Comparison of ENCODE assay signal across 10 cellular contexts in genomic region chr5:91151947-91152346, GRCh38.
DNase-seq lines count a peak whose midpoint lies in the region; ATAC-seq and TF ChIP-seq lines count a peak whose summit lies in the region.
"Had no signal": no experiment of that assay in that cellular context is flagged by ENCODE, and none has a peak within 500 bp of the region (broad histone marks: within the 10 kb centered on the region; RNA-seq: fewer than 3 reads in every experiment).

No MANE protein-coding gene starts in this region.

- no peaks in the 10 kb centered on the region for H3K27me3 ChIP-seq in right atrium auricular region

- no peaks in the 10 kb centered on the region for H3K9me3 Mint-ChIP-seq in MCF 10A (ENCODE audit: unreplicated experiment)
- H3K9me3 Mint-ChIP-seq: immature natural killer cell had no signal

- no TSS peak for BruUV-seq in MCF 10A (replicated peaks; lab: Mats Ljungman, UMichigan)

- H3K4me3 ChIP-seq in right atrium auricular region, result no peak overlapping the region

- no peak overlapping the region for H3K4me3 Mint-ChIP-seq in MCF 10A (ENCODE audit: unreplicated experiment)
- H3K4me3 Mint-ChIP-seq: immature natural killer cell had no signal

- H3K27ac Mint-ChIP-seq in MCF 10A (ENCODE audit: low read depth, unreplicated experiment), result no peak overlapping the region

- intact Hi-C loops in Right ventricle myocardium inferior (cut with DNase I), result loop anchor here (5.0 to 10.0 kb wide), 2 partner anchors 40 to 63 kb away; no protein-coding TSS in a partner anchor
- intact Hi-C loops in MCF 10A (cut with micrococcal nuclease), result loop anchor here (5.0 kb wide), 1 partner anchor 45 kb away; no protein-coding TSS in a partner anchor

- H3K27me3 Mint-ChIP-seq in MCF 10A (ENCODE audit: insufficient read depth, unreplicated experiment), result no peaks in the 10 kb centered on the region

- H3K9me3 ChIP-seq in right atrium auricular region, result no peaks in the 10 kb centered on the region

- DNase-seq in Right ventricle myocardium inferior (ENCODE audit: missing footprints) (no peak), right atrium auricular region (ENCODE audit: low spot score) (no peak), MCF 10A (ENCODE audit: unreplicated experiment) (peak; percentile 96), kidney glomerular epithelial cell (lab: John Stamatoyannopoulos, UW) (peak; percentile 81), GDM1 (lab: John Stamatoyannopoulos, UW) (no peak)
- no peak for DNase-seq in activated naive CD4-positive, alpha-beta T cell treated with anti-CD3 and anti-CD28 coated beads, Interleukin-2, amount 50 U/mL, for 16 hours
- no peak for DNase-seq in stimulated activated CD4-positive, alpha-beta T cell treated with anti-CD3 and anti-CD28 coated beads, Interleukin-4, amount 100 ng/mL, for 24 hours
- DNase-seq: immature natural killer cell, NCI-H1694 had no signal

- H3K27ac ChIP-seq in right atrium auricular region, result no peak overlapping the region

- peaks cover 0 to 9% of the 10 kb centered on the region in 2 donors for H3K4me1 ChIP-seq in right atrium auricular region

- ATAC-seq in Right ventricle myocardium inferior, result peak; percentile 94
- no peak for ATAC-seq in GM19455 (IDR thresholded peaks at IDR 0.05; ENCODE audit: unreplicated experiment)

- TF ChIP-seq CTCF in right atrium auricular region (IDR thresholded peaks at IDR 0.05) (no peak), MCF 10A (IDR thresholded peaks at IDR 0.05; ENCODE audit: unreplicated experiment) (no peak)

- POLR2A ChIA-PET in MCF 10A (lab: Yijun Ruan, JAX), result interaction anchor here (0.6 to 2.7 kb wide), 14 partner anchors 10 to 233 kb away, joined by 3 to 17 read pairs (median 6); partner anchors contain the start of gene ARRDC3

- no peaks in the 10 kb centered on the region for H3K36me3 ChIP-seq in right atrium auricular region

- H3K4me1 Mint-ChIP-seq in MCF 10A (ENCODE audit: insufficient read depth, unreplicated experiment), result peaks cover 19% of the 10 kb centered on the region

- CTCF ChIA-PET in MCF 10A (lab: Yijun Ruan, JAX), result interaction anchor here (0.6 to 1.6 kb wide), 4 partner anchors 40 to 232 kb away, joined by 3 to 6 read pairs (median 4); no protein-coding TSS in a partner anchor

- no peaks in the 10 kb centered on the region for H3K36me3 Mint-ChIP-seq in MCF 10A (ENCODE audit: insufficient read depth, unreplicated experiment)

Comparison
In these comparisons a context has a peak if more than half of its experiments do, and no peak if none do; other contexts are left out.
1. DNase-seq: peak in MCF 10A (single experiment) and kidney glomerular epithelial cell (single experiment); none in Right ventricle myocardium inferior (single experiment), right atrium auricular region (single experiment), activated naive CD4-positive, alpha-beta T cell treated with anti-CD3 and anti-CD28 coated beads, Interleukin-2, amount 50 U/mL, for 16 hours (single experiment), GDM1 (single experiment) and stimulated activated CD4-positive, alpha-beta T cell treated with anti-CD3 and anti-CD28 coated beads, Interleukin-4, amount 100 ng/mL, for 24 hours (single experiment).